ENCODE assay signal across 20 cellular contexts in genomic region chr9:114558027-114558675, GRCh38. TPM values are rescaled to one million over a fixed set of nuclear protein-coding genes. Genes with fewer than 3 reads are reported as not detected.
A peak's percentile ranks its signal among the peaks of the same experiment; 100 is the strongest.
DNase-seq lines count a peak whose midpoint lies in the region; ATAC-seq and TF ChIP-seq lines count a peak whose summit lies in the region.
"Had no signal": no experiment of that assay in that cellular context is flagged by ENCODE, and none has a peak within 500 bp of the region (broad histone marks: within the 10 kb centered on the region; RNA-seq: fewer than 3 reads in every experiment).

No MANE protein-coding gene starts in this region.

- ATAC-seq in IMR-90 (ENCODE audit: low read depth), result no peak
- ATAC-seq in left lobe of liver, result no peak
- ATAC-seq in GM19351 (IDR thresholded peaks at IDR 0.05; ENCODE audit: unreplicated experiment), result no peak

- H4K8ac ChIP-seq in IMR-90 (ENCODE audit: low read depth in 2 of 2, low read length in 2 of 2), result no peak overlapping the region

- H3K4me3 ChIP-seq in IMR-90 (ENCODE audit: insufficient read depth, low read depth, low read length), result no peak overlapping the region
- no peak overlapping the region for H3K4me3 ChIP-seq in foreskin fibroblast (ENCODE audit: low read depth in 1 of 2, low read length in 2 of 2)
- H3K4me3 ChIP-seq: ovary, skin epidermis, thoracic aorta had no signal

- dilution Hi-C loops in IMR-90 (cut with HindIII; ENCODE audit: low sequenced_read_pairs, unreplicated experiment), result no loop called here

- no peaks in the 10 kb centered on the region for H4K20me1 ChIP-seq in IMR-90 (ENCODE audit: insufficient read depth, low read length)

- H2BK15ac ChIP-seq in IMR-90 (ENCODE audit: low read depth, low read length), result no peak overlapping the region

- no peak for TF ChIP-seq RAD21 in IMR-90 (IDR thresholded peaks at IDR 0.05; ENCODE audit: low read length)

- in situ Hi-C loops in IMR-90 (cut with MboI; ENCODE audit: low sequenced_read_pairs), result no loop called here

- H3K9me1 ChIP-seq in IMR-90 (ENCODE audit: insufficient read depth, low read length), result no peaks in the 10 kb centered on the region

- H3K4me1 ChIP-seq in IMR-90 (ENCODE audit: control insufficient read depth, insufficient read depth, low read length), result 0 out of 2 replicates have a peak, but pooled peaks cover 2% of the 10 kb centered on the region

- H2AFZ ChIP-seq in IMR-90 (replicated peaks; ENCODE audit: low read length, poor library complexity), result peak overlapping the region; percentile 8

- H4K5ac ChIP-seq in IMR-90 (ENCODE audit: low read depth, low read length), result no peak overlapping the region

- H3K27ac ChIP-seq in IMR-90 (ENCODE audit: insufficient read depth, low read length) (no peak overlapping the region), VCaP (peak overlapping the region; percentile 95)
- H3K27ac ChIP-seq: HL-60, ovary, skin epidermis, thoracic aorta had no signal

- peak overlapping the region; percentile 40; the same call in 1 of the 2 replicates for H3K14ac ChIP-seq in IMR-90 (replicated peaks; ENCODE audit: low read depth, low read length)

- no peak overlapping the region for H2BK20ac ChIP-seq in IMR-90 (ENCODE audit: low read depth, low read length)

- H3K36me3 ChIP-seq in IMR-90 (ENCODE audit: control insufficient read depth, insufficient read depth, low read length), result no peaks in the 10 kb centered on the region
- H3K36me3 ChIP-seq: ovary, thoracic aorta had no signal

- no peak overlapping the region for H2BK120ac ChIP-seq in IMR-90 (ENCODE audit: low read depth, low read length)

- no peak overlapping the region for H2AK5ac ChIP-seq in IMR-90 (ENCODE audit: low read depth, low read length)

- no TSS peak for BruUV-seq in IMR-90 (replicated peaks; lab: Mats Ljungman, UMichigan)

- POLR2A ChIA-PET in IMR-90 (lab: Charles Lee; ENCODE audit: unreplicated experiment), result no interaction called here

- H3K18ac ChIP-seq in IMR-90 (ENCODE audit: low read depth, low read length), result peak overlapping the region; percentile 71; the same call in 1 of the 2 replicates

- intact Hi-C loops in IMR-90 (cut with micrococcal nuclease), result no loop called here

- no peak overlapping the region for H2AK9ac ChIP-seq in IMR-90 (replicated peaks; ENCODE audit: low read depth, low read length, poor library complexity)

- 14% methylated on average over 1 of the region's 3 CpGs; no CpG with 5 or more reads in 1 of the 2 experiments for WGBS in IMR-90 (ENCODE audit: extremely low coverage in 2 of 2, insufficient read length in 1 of 2), 2 experiments

- DNase-seq in IMR-90 (no peak), iris pigment epithelial cell (ENCODE audit: low read depth) (peak; percentile 11), renal cortical epithelial cell (ENCODE audit: low read depth) (peak; percentile 76), foreskin fibroblast (no peak), left lobe of liver (ENCODE audit: low spot score) (no peak)
- DNase-seq: activated CD4-positive, CD25-positive, alpha-beta regulatory T cell; AML-193; amniotic stem cell; DMS 273 treated with DMSO at 0.1 percent for 48 hours; effector memory CD4-positive, alpha-beta T cell; hypothalamus; KG1; NCI-H1436 treated with DMSO at 0.1 percent for 48 hours; ovary; T-helper 1 cell had no signal

- no peaks in the 10 kb centered on the region for H3K9me3 ChIP-seq in IMR-90 (ENCODE audit: control insufficient read depth, insufficient read depth, low read length)
- H3K9me3 ChIP-seq: ovary, thoracic aorta had no signal

- no peak overlapping the region for H3K56ac ChIP-seq in IMR-90 (ENCODE audit: extremely low read depth, insufficient read depth, low read length)

- CTCF ChIA-PET in IMR-90 (lab: Yijun Ruan, JAX), result interaction anchor here (0.7 kb wide), 1 partner anchor 1979 kb away, joined by 3 read pairs; no protein-coding TSS in a partner anchor

- TF ChIP-seq CTCF in IMR-90 (conservative IDR thresholded peaks at IDR 0.05; ENCODE audit: low read depth, low read length), result no peak
- no peak for TF ChIP-seq CTCF in VCaP (conservative IDR thresholded peaks at IDR 0.05)
- no peak for TF ChIP-seq CTCF in foreskin fibroblast (IDR thresholded peaks at IDR 0.05; ENCODE audit: low read depth, low read length)

- H2BK5ac ChIP-seq in IMR-90 (ENCODE audit: low read depth, low read length, poor library complexity, severe bottlenecking), result no peak overlapping the region

- H3K9ac ChIP-seq in IMR-90 (ENCODE audit: low read depth, low read length), result peak overlapping the region; percentile 1; the same call in 1 of the 2 replicates

- no peaks in the 10 kb centered on the region; the same call in 1 of the 2 replicates for H3K27me3 ChIP-seq in IMR-90 (ENCODE audit: control insufficient read depth, insufficient read depth, low read length)
- H3K27me3 ChIP-seq: ovary had no signal

- H3K4ac ChIP-seq in IMR-90 (ENCODE audit: low read depth, low read length), result no peak overlapping the region

- no peaks in the 10 kb centered on the region for H3K79me1 ChIP-seq in IMR-90 (ENCODE audit: low read depth in 1 of 2, low read length in 2 of 2)

- TF ChIP-seq POLR2A in IMR-90 (IDR thresholded peaks at IDR 0.05; ENCODE audit: low read depth, low read length), result no peak

- H3K4me2 ChIP-seq in IMR-90 (ENCODE audit: low read depth, low read length), result no peak overlapping the region

- no peak overlapping the region for H4K91ac ChIP-seq in IMR-90 (ENCODE audit: insufficient read depth, low read depth, low read length)

- H3K23ac ChIP-seq in IMR-90 (ENCODE audit: low read depth, low read length), result peak overlapping the region; percentile 80

TF ChIP-seq in IMR-90, 13 proteins besides CTCF, POLR2A, EP300 and RAD21:
- TF ChIP-seq SMC3 (IDR thresholded peaks at IDR 0.05; ENCODE audit: low read depth, low read length) (no peak), CEBPB (IDR thresholded peaks at IDR 0.05; ENCODE audit: low read depth, low read length) (no peak), BHLHE40 (IDR thresholded peaks at IDR 0.05; ENCODE audit: low read depth, low read length) (no peak), CHD1 (IDR thresholded peaks at IDR 0.05; ENCODE audit: low read depth, low read length) (no peak), MXI1 (IDR thresholded peaks at IDR 0.05; ENCODE audit: borderline replicate concordance, low read depth, low read length) (no peak), MAFK (IDR thresholded peaks at IDR 0.05; ENCODE audit: low read depth, low read length) (no peak), FOS (IDR thresholded peaks at IDR 0.05; ENCODE audit: low read depth, low read length) (no peak), RFX5 (IDR thresholded peaks at IDR 0.05; ENCODE audit: low read depth, low read length) (no peak), ELK1 (IDR thresholded peaks at IDR 0.05; ENCODE audit: borderline replicate concordance, low read depth, low read length) (no peak), RCOR1 (IDR thresholded peaks at IDR 0.05; ENCODE audit: insufficient replicate concordance, low read length) (no peak), USF2 (IDR thresholded peaks at IDR 0.05; ENCODE audit: low read depth, low read length) (no peak), MAZ (IDR thresholded peaks at IDR 0.05; ENCODE audit: borderline replicate concordance, low read depth, low read length) (no peak), NFE2L2 (IDR thresholded peaks at IDR 0.05; ENCODE audit: low read depth, low read length) (no peak)

RNA-seq across cellular contexts. Expression of gene ATP6V1G1, which starts 29.4 kb away (rescaled TPM):
- total RNA-seq in IMR-90 (2012; rRNA removed), result 52.0 and 80.3 TPM in 2 replicates
- 64.2 and 70.9 TPM in 2 replicates for polyA plus RNA-seq in IMR-90 (2012; rRNA removed)
- 50.4 and 105 TPM in 2 replicates for polyA plus RNA-seq in IMR-90 (2012; cell fraction: cytosol; rRNA removed)
- polyA plus RNA-seq in IMR-90 (2012; cell fraction: nucleus; rRNA removed; ENCODE audit: low replicate concordance), result 11.9 and 40.1 TPM in 2 replicates
- 227 and 295 TPM in 2 replicates for total RNA-seq in renal cortical epithelial cell
- total RNA-seq in left lobe of liver, result 34.1 TPM

RNA-seq across cellular contexts. Expression of gene WHRN, which starts 52.9 kb away (rescaled TPM):
- total RNA-seq in IMR-90 (2012; rRNA removed), result 0.18 and 0.28 TPM in 2 replicates
- polyA plus RNA-seq in IMR-90 (2012; rRNA removed), result 2.6 and 2.8 TPM in 2 replicates
- 1.3 and 2.8 TPM in 2 replicates for polyA plus RNA-seq in IMR-90 (2012; cell fraction: cytosol; rRNA removed)
- 14.2 and 20.9 TPM in 2 replicates for polyA plus RNA-seq in IMR-90 (2012; cell fraction: nucleus; rRNA removed; ENCODE audit: low replicate concordance)
- total RNA-seq in renal cortical epithelial cell, result 0.52 and 5.2 TPM in 2 replicates
- 2.8 TPM for total RNA-seq in left lobe of liver

RNA-seq across cellular contexts. Expression of gene TMEM268, which starts 52.9 kb away (rescaled TPM):
- total RNA-seq in IMR-90 (2012; rRNA removed) (2.7 and 2.8 TPM in 2 replicates), renal cortical epithelial cell (3.0 and 6.5 TPM in 2 replicates), left lobe of liver (4.8 TPM)
- polyA plus RNA-seq in IMR-90 (2012; rRNA removed), result 3.7 and 4.9 TPM in 2 replicates
- 3.1 and 3.8 TPM in 2 replicates for polyA plus RNA-seq in IMR-90 (2012; cell fraction: cytosol; rRNA removed)
- polyA plus RNA-seq in IMR-90 (2012; cell fraction: nucleus; rRNA removed; ENCODE audit: low replicate concordance), result 3.9 and 7.1 TPM in 2 replicates

Comparison
In these comparisons a context has a peak if more than half of its experiments do, and no peak if none do; other contexts are left out.
1. DNase-seq: peak in iris pigment epithelial cell (single experiment) and renal cortical epithelial cell (single experiment); none in IMR-90 (single experiment), foreskin fibroblast (0 of 2) and left lobe of liver (single experiment).